ENCODE assay signal across 11 cellular contexts in the genomic region with DNA sequence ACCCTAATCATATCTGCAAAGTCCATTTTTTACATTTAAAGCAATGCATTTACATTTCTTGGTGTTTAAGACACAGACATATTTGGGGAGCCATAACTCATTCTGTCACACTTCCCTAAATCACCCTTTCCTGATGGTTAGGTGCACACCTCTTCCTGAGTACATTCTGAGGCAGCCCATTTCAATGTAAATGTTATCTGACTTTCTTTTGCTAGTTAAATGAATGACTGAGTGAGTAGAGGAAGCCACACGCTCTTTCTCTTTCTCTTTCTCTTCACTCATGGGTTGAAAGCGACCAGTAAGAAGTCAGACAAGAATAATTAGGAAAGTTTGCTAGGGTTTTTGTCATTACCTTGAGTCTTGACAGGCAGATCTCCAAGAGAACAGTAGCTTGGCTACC.
DNase-seq lines count a peak whose midpoint lies in the region; ATAC-seq and TF ChIP-seq lines count a peak whose summit lies in the region.
"Had no signal": no experiment of that assay in that cellular context is flagged by ENCODE, and none has a peak within 500 bp of the region (broad histone marks: within the 10 kb centered on the region; RNA-seq: fewer than 3 reads in every experiment).

No MANE protein-coding gene starts in this region.

- H3K9ac ChIP-seq in SK-N-SH: no peak overlapping the region

- no peaks in the 10 kb centered on the region for H3K9me2 ChIP-seq in SK-N-SH

- H3K27me3 Mint-ChIP-seq in immature natural killer cell (ENCODE audit: low read depth in 3 of 3): peaks cover 0 to 1% (median 0%) of the 10 kb centered on the region in 3 donors

- CTCF ChIA-PET in SK-N-SH (lab: Yijun Ruan, JAX): no interaction called here

- H3K9me3 ChIP-seq in SK-N-SH (no peaks in the 10 kb centered on the region), SJCRH30 (replicated peaks) (no peaks in the 10 kb centered on the region)
- H3K9me3 ChIP-seq: body of pancreas, suprapubic skin had no signal

- H3K4me3 ChIP-seq in SK-N-SH (ENCODE audit: low read depth in 2 of 2, low read length in 1 of 2) (no peak overlapping the region), SJCRH30 (no peak overlapping the region)
- H3K4me3 ChIP-seq: body of pancreas, suprapubic skin had no signal

- H3K79me2 ChIP-seq in SK-N-SH (ENCODE audit: insufficient read depth): no peaks in the 10 kb centered on the region

- H3K4me2 ChIP-seq in SK-N-SH: no peak overlapping the region

- peaks cover 0 to 13% of the 10 kb centered on the region in 2 experiments; a peak in 1 of 4 replicates for H3K4me1 ChIP-seq in SK-N-SH (ENCODE audit: control insufficient read depth in 1 of 2, insufficient read depth in 2 of 2, low read depth in 1 of 2, low read length in 1 of 2)
- H3K4me1 ChIP-seq in SJCRH30: no peaks in the 10 kb centered on the region
- H3K4me1 ChIP-seq: body of pancreas, suprapubic skin had no signal

- no peak for TF ChIP-seq RAD21 in SK-N-SH (IDR thresholded peaks at IDR 0.05; ENCODE audit: low read length)

- POLR2A ChIA-PET in SK-N-SH (lab: Yijun Ruan, JAX): no interaction called here

- H3K27me3 ChIP-seq in SK-N-SH (ENCODE audit: insufficient read depth): no peaks in the 10 kb centered on the region; the same call in 1 of the 2 replicates
- H3K27me3 ChIP-seq in SJCRH30: no peaks in the 10 kb centered on the region; the same call in 1 of the 2 replicates
- H3K27me3 ChIP-seq: body of pancreas, suprapubic skin had no signal

- no peak for TF ChIP-seq CTCF in SK-N-SH (IDR thresholded peaks at IDR 0.05)

- DNase-seq in SK-N-SH (no peak), immature natural killer cell (no peak), kidney tubule cell (ENCODE audit: low spot score) (no peak), SJCRH30 (no peak), DMS79 treated with DMSO at 0.1 percent for 48 hours (lab: John Stamatoyannopoulos, UW) (no peak)
- DNase-seq: body of pancreas had no signal

- peak overlapping the region in 1 of 5 donors; percentile 47 for H3K4me3 Mint-ChIP-seq in immature natural killer cell

- H4K20me1 ChIP-seq in SK-N-SH (ENCODE audit: insufficient read depth): no peaks in the 10 kb centered on the region

- peaks cover 0 to 6% (median 4%) of the 10 kb centered on the region in 3 donors for H3K36me3 Mint-ChIP-seq in immature natural killer cell

- TF ChIP-seq EP300 in SK-N-SH (IDR thresholded peaks at IDR 0.05; ENCODE audit: borderline replicate concordance in 1 of 2, low read depth in 1 of 2, low read length in 1 of 2): no peak

- peak overlapping the region; percentile 6 to 59 (median 32) for H3K27ac Mint-ChIP-seq in immature natural killer cell

- H2AFZ ChIP-seq in SK-N-SH (ENCODE audit: low read depth): 0 out of 2 replicates have a peak overlapping the region, but pooled peaks have one; percentile 22

- H3K36me3 ChIP-seq in SK-N-SH (replicated peaks in 1 of 2; ENCODE audit: control insufficient read depth in 1 of 2, insufficient read depth in 2 of 2, low read length in 1 of 2) (no peaks in the 10 kb centered on the region), SJCRH30 (no peaks in the 10 kb centered on the region)
- H3K36me3 ChIP-seq: suprapubic skin had no signal

- H3F3A ChIP-seq in SK-N-SH (replicated peaks; ENCODE audit: insufficient read depth): no peaks in the 10 kb centered on the region

- H3K9me3 Mint-ChIP-seq in immature natural killer cell: no peaks in the 10 kb centered on the region

- WGBS in SK-N-SH (ENCODE audit: low lambda C conversion rate): 43% methylated on average over 2 of the region's 2 CpGs

- no peak for ATAC-seq in SK-N-SH treated with all-trans-retinoic acid at 6 μM for 48 hours
- peak; percentile 97 for ATAC-seq in GM21576 (IDR thresholded peaks at IDR 0.05; ENCODE audit: unreplicated experiment)
- ATAC-seq in HG03196 (IDR thresholded peaks at IDR 0.05; ENCODE audit: unreplicated experiment): peak; percentile 97
- ATAC-seq: body of pancreas had no signal

- H3K27ac ChIP-seq in SK-N-SH (ENCODE audit: low read depth in 2 of 2, low read length in 1 of 2): no peak overlapping the region
- H3K27ac ChIP-seq in SJCRH30: no peak overlapping the region
- H3K27ac ChIP-seq: 22Rv1, body of pancreas, suprapubic skin had no signal

- peaks cover 9 to 17% of the 10 kb centered on the region in 2 donors for H3K4me1 Mint-ChIP-seq in immature natural killer cell

TF ChIP-seq in SK-N-SH, 30 proteins besides CTCF, POLR2A, EP300 and RAD21:
- TF ChIP-seq JUND (IDR thresholded peaks at IDR 0.05): no peak
- no peak for TF ChIP-seq SIN3A (IDR thresholded peaks at IDR 0.05; ENCODE audit: borderline replicate concordance, low read depth, low read length)
- TF ChIP-seq, protein P1, sequence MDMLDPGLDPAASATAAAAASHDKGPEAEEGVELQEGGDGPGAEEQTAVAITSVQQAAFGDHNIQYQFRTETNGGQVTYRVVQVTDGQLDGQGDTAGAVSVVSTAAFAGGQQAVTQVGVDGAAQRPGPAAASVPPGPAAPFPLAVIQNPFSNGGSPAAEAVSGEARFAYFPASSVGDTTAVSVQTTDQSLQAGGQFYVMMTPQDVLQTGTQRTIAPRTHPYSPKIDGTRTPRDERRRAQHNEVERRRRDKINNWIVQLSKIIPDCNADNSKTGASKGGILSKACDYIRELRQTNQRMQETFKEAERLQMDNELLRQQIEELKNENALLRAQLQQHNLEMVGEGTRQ (IDR thresholded peaks at IDR 0.05; ENCODE audit: borderline replicate concordance, low read depth, low read length): no peak
- TF ChIP-seq RCOR1 (IDR thresholded peaks at IDR 0.05; ENCODE audit: low read length): no peak
- TF ChIP-seq, protein P2, sequence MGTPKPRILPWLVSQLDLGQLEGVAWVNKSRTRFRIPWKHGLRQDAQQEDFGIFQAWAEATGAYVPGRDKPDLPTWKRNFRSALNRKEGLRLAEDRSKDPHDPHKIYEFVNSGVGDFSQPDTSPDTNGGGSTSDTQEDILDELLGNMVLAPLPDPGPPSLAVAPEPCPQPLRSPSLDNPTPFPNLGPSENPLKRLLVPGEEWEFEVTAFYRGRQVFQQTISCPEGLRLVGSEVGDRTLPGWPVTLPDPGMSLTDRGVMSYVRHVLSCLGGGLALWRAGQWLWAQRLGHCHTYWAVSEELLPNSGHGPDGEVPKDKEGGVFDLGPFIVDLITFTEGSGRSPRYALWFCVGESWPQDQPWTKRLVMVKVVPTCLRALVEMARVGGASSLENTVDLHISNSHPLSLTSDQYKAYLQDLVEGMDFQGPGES (IDR thresholded peaks at IDR 0.05; ENCODE audit: low read depth, low read length): no peak
- no peak for TF ChIP-seq CHD2 (IDR thresholded peaks at IDR 0.05; ENCODE audit: low read length, partially characterized antibody)
- TF ChIP-seq POLR2AphosphoS5 (IDR thresholded peaks at IDR 0.05; ENCODE audit: low read depth, low read length): no peak
- TF ChIP-seq, protein P3, sequence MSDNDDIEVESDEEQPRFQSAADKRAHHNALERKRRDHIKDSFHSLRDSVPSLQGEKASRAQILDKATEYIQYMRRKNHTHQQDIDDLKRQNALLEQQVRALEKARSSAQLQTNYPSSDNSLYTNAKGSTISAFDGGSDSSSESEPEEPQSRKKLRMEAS (IDR thresholded peaks at IDR 0.05; ENCODE audit: low read depth): no peak
- TF ChIP-seq MEF2A (IDR thresholded peaks at IDR 0.05; ENCODE audit: borderline replicate concordance, low read depth): no peak
- no peak for TF ChIP-seq NFIC (IDR thresholded peaks at IDR 0.05; ENCODE audit: borderline replicate concordance)
- no peak for TF ChIP-seq GABPA (IDR thresholded peaks at IDR 0.05; ENCODE audit: low read depth)
- TF ChIP-seq RFX5 (IDR thresholded peaks at IDR 0.05; ENCODE audit: low read length): no peak
- TF ChIP-seq GATA2 (CRISPR knock-in tag; IDR thresholded peaks at IDR 0.05): no peak

TF ChIP-seq in SK-N-SH treated with all-trans-retinoic acid at 6 μM for 48 hours, 23 proteins besides CTCF, POLR2A, EP300 and RAD21 (continues in another document):
- TF ChIP-seq OSR1 (CRISPR knock-in tag; IDR thresholded peaks at IDR 0.05): no peak
- no peak for TF ChIP-seq ZNF565 (CRISPR knock-in tag; conservative IDR thresholded peaks at IDR 0.05; ENCODE audit: low read depth)
- TF ChIP-seq, protein P4, sequence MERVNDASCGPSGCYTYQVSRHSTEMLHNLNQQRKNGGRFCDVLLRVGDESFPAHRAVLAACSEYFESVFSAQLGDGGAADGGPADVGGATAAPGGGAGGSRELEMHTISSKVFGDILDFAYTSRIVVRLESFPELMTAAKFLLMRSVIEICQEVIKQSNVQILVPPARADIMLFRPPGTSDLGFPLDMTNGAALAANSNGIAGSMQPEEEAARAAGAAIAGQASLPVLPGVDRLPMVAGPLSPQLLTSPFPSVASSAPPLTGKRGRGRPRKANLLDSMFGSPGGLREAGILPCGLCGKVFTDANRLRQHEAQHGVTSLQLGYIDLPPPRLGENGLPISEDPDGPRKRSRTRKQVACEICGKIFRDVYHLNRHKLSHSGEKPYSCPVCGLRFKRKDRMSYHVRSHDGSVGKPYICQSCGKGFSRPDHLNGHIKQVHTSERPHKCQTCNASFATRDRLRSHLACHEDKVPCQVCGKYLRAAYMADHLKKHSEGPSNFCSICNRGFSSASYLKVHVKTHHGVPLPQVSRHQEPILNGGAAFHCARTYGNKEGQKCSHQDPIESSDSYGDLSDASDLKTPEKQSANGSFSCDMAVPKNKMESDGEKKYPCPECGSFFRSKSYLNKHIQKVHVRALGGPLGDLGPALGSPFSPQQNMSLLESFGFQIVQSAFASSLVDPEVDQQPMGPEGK (CRISPR knock-in tag; IDR thresholded peaks at IDR 0.05; ENCODE audit: borderline replicate concordance): no peak
- TF ChIP-seq ARNTL (CRISPR knock-in tag; IDR thresholded peaks at IDR 0.05; ENCODE audit: borderline replicate concordance, low read depth): no peak
- no peak for TF ChIP-seq ISL1 (CRISPR knock-in tag; IDR thresholded peaks at IDR 0.05)
- TF ChIP-seq ESRRG (CRISPR knock-in tag; IDR thresholded peaks at IDR 0.05): no peak
